8 cellular contexts compared by ENCODE assay signal in genomic region chr5:176365663-176366574, GRCh38. TPM values are rescaled to one million over a fixed set of nuclear protein-coding genes. Genes with fewer than 3 reads are reported as not detected.
DNase-seq lines count a peak whose midpoint lies in the region; TF ChIP-seq lines count a peak whose summit lies in the region.

No MANE protein-coding gene starts in this region.

- H3K4me2 ChIP-seq in hepatocyte, result peak overlapping the region; percentile 94

- no peaks in the 10 kb centered on the region for H3K9me2 ChIP-seq in hepatocyte (replicated peaks; ENCODE audit: insufficient read depth)

- no peaks in the 10 kb centered on the region for H3K27me3 Mint-ChIP-seq in activated T-cell treated with anti-CD3 and anti-CD28 coated beads, Interleukin-2, amount 50 U/mL, for 24 hours

- WGBS in hepatocyte (ENCODE audit: low lambda C conversion rate, missing lambda C conversion rate), result 6% methylated on average over 61 of the region's 95 CpGs
- WGBS in prostate gland, result 6% methylated on average over 77 of the region's 95 CpGs

- H3K9me3 Mint-ChIP-seq in activated T-cell treated with anti-CD3 and anti-CD28 coated beads, Interleukin-2, amount 50 U/mL, for 24 hours, result no peaks in the 10 kb centered on the region

- peak overlapping the region; percentile 72 for H3K27ac Mint-ChIP-seq in activated T-cell treated with anti-CD3 and anti-CD28 coated beads, Interleukin-2, amount 50 U/mL, for 24 hours

- TF ChIP-seq CTCF in hepatocyte (IDR thresholded peaks at IDR 0.05; ENCODE audit: poor library complexity) (no peak), prostate gland (IDR thresholded peaks at IDR 0.05) (no peak)

- H3K36me3 ChIP-seq in hepatocyte (replicated peaks; ENCODE audit: insufficient read depth, low read depth) (no peaks in the 10 kb centered on the region), prostate gland (no peaks in the 10 kb centered on the region)

- H3K4me3 ChIP-seq in hepatocyte, result peak overlapping the region; percentile 81
- H3K4me3 ChIP-seq in prostate gland, result peak overlapping the region; percentile 63 to 65

- H3K4me1 Mint-ChIP-seq in activated T-cell treated with anti-CD3 and anti-CD28 coated beads, Interleukin-2, amount 50 U/mL, for 24 hours (ENCODE audit: low read depth), result peaks cover 28% of the 10 kb centered on the region

- peak overlapping the region; percentile 77 for H3K4me3 Mint-ChIP-seq in activated T-cell treated with anti-CD3 and anti-CD28 coated beads, Interleukin-2, amount 50 U/mL, for 24 hours

- peak overlapping the region; percentile 97 for H2AFZ ChIP-seq in hepatocyte

- peak overlapping the region; percentile 65 for H3K27ac ChIP-seq in hepatocyte
- peak overlapping the region; percentile 56 to 75 for H3K27ac ChIP-seq in prostate gland

- H3K4me1 ChIP-seq in hepatocyte (ENCODE audit: insufficient read depth) (no peaks in the 10 kb centered on the region), prostate gland (replicated peaks) (no peaks in the 10 kb centered on the region)

- no peaks in the 10 kb centered on the region for H3K9me3 ChIP-seq in hepatocyte (ENCODE audit: low read depth)
- H3K9me3 ChIP-seq in prostate gland, result no peaks in the 10 kb centered on the region

- peak; percentile 71 for DNase-seq in activated T-cell treated with anti-CD3 and anti-CD28 coated beads, Interleukin-2, amount 50 U/mL, for 24 hours
- no peak for DNase-seq in activated T-cell treated with anti-CD3 and anti-CD28 coated beads, Interleukin-2, amount 50 U/mL, for 1 hour
- DNase-seq in LHCN-M2 (ENCODE audit: low read depth) (peak; percentile 68), amniotic epithelial cell (ENCODE audit: low read depth) (peak; percentile 32), hepatocyte (ENCODE audit: low spot score) (peak; percentile 62), prostate gland (ENCODE audit: low spot score) (no peak), NOMO-1 treated with DMSO at 0.1 percent for 48 hours (lab: John Stamatoyannopoulos, UW; ENCODE audit: unreplicated experiment) (no peak), NCI-H774 (lab: John Stamatoyannopoulos, UW) (no peak)

- H3K36me3 Mint-ChIP-seq in activated T-cell treated with anti-CD3 and anti-CD28 coated beads, Interleukin-2, amount 50 U/mL, for 24 hours (ENCODE audit: low read depth), result peaks cover 45% of the 10 kb centered on the region

- H3K79me2 ChIP-seq in hepatocyte, result peaks cover 9% of the 10 kb centered on the region

- peak; percentile 15 for TF ChIP-seq POLR2A in prostate gland (IDR thresholded peaks at IDR 0.05)

- no peaks in the 10 kb centered on the region for H4K20me1 ChIP-seq in hepatocyte (ENCODE audit: insufficient read depth, poor library complexity, severe bottlenecking)

- intact Hi-C loops in prostate gland (cut with DNase I), result no loop called here

- H3K27me3 ChIP-seq in hepatocyte, result no peaks in the 10 kb centered on the region
- H3K27me3 ChIP-seq in prostate gland (replicated peaks; ENCODE audit: insufficient read depth), result no peaks in the 10 kb centered on the region

RNA-seq across cellular contexts. Expression of gene ARL10, which starts 0.6 kb away (rescaled TPM):
- total RNA-seq in LHCN-M2 (2014; rRNA removed), result 9.3 and 12.6 TPM in 2 replicates
- 5.7 TPM for polyA plus RNA-seq in LHCN-M2 (2012)
- 6.7 and 8.9 TPM in 2 replicates for total RNA-seq in hepatocyte
- 2.5 and 4.4 TPM in 2 replicates for polyA plus RNA-seq in hepatocyte
- total RNA-seq in prostate gland, result 1 to 10 TPM; 2.4 to 8.2 TPM

RNA-seq across cellular contexts. Expression of gene KIAA1191, which starts 4.4 kb away (rescaled TPM):
- total RNA-seq in LHCN-M2 (2014; rRNA removed), result 110 and 118 TPM in 2 replicates
- polyA plus RNA-seq in LHCN-M2 (2012), result 89.5 TPM
- 98.3 and 104 TPM in 2 replicates for total RNA-seq in hepatocyte
- polyA plus RNA-seq in hepatocyte, result 96.8 and 110 TPM in 2 replicates
- 100 to 1,000 TPM; 107 to 119 TPM for total RNA-seq in prostate gland

RNA-seq across cellular contexts. Expression of gene NOP16, which starts 22.5 kb away (rescaled TPM):
- total RNA-seq in LHCN-M2 (2014; rRNA removed), result 21.7 and 28.1 TPM in 2 replicates
- polyA plus RNA-seq in LHCN-M2 (2012), result 44.6 TPM
- 22.9 and 25.6 TPM in 2 replicates for total RNA-seq in hepatocyte
- polyA plus RNA-seq in hepatocyte, result 64.0 and 82.3 TPM in 2 replicates
- total RNA-seq in prostate gland, result 10 to 100 TPM; 10.8 to 11.6 TPM

RNA-seq across cellular contexts. Expression of gene HIGD2A, which starts 22.6 kb away (rescaled TPM):
- total RNA-seq in LHCN-M2 (2014; rRNA removed) (85.1 and 102 TPM in 2 replicates), hepatocyte (109 and 161 TPM in 2 replicates), prostate gland (100 to 1,000 TPM; 172 to 203 TPM)
- 208 TPM for polyA plus RNA-seq in LHCN-M2 (2012)
- polyA plus RNA-seq in hepatocyte, result 222 and 224 TPM in 2 replicates

RNA-seq across cellular contexts. Expression of gene CLTB, which starts 50.4 kb away (rescaled TPM):
- total RNA-seq in LHCN-M2 (2014; rRNA removed) (138 and 149 TPM in 2 replicates), hepatocyte (131 and 139 TPM in 2 replicates), prostate gland (100 to 1,000 TPM; 105 to 125 TPM)
- 235 TPM for polyA plus RNA-seq in LHCN-M2 (2012)
- 284 and 289 TPM in 2 replicates for polyA plus RNA-seq in hepatocyte

Comparison
In these comparisons a context has a peak if more than half of its experiments do, and no peak if none do; other contexts are left out.
1. DNase-seq: peak in activated T-cell treated with anti-CD3 and anti-CD28 coated beads, Interleukin-2, amount 50 U/mL, for 24 hours (single experiment), LHCN-M2 (single experiment), amniotic epithelial cell (single experiment) and hepatocyte (single experiment); none in activated T-cell treated with anti-CD3 and anti-CD28 coated beads, Interleukin-2, amount 50 U/mL, for 1 hour (single experiment), prostate gland (single experiment), NOMO-1 treated with DMSO at 0.1 percent for 48 hours (single experiment) and NCI-H774 (single experiment).